Comparison of ENCODE assay signal across 1 cellular context in the genomic region with DNA sequence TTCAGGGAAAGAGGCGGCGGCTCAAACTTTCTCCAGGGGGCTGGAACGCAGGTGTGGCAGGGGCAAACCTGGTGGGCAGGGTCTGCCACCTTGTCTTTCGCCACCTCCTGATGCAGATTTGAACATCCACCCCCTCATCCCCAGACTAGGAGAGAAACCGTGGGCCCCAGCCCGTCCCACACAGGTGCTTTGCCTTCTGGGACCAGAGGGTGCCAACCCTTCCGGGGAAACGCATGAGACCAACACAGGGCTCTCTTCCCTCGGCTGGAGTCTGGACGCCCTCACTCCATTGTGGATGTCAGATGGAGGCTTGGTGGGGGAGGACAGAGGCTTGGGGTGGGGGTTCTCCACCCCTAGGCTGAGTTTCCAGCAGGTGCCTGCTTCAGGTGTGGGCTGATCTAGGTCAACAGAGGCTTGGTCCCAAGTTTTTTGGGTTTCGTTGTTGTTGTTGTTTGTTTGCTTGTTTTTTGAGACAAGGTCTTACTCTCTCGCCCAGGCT.
TF ChIP-seq lines count a peak whose summit lies in the region.

No MANE protein-coding gene starts in this region.

TF ChIP-seq in SK-N-SH treated with all-trans-retinoic acid at 6 μM for 48 hours, 23 proteins besides CTCF, POLR2A, EP300 and RAD21 (continued from another document):
- TF ChIP-seq, protein P1, sequence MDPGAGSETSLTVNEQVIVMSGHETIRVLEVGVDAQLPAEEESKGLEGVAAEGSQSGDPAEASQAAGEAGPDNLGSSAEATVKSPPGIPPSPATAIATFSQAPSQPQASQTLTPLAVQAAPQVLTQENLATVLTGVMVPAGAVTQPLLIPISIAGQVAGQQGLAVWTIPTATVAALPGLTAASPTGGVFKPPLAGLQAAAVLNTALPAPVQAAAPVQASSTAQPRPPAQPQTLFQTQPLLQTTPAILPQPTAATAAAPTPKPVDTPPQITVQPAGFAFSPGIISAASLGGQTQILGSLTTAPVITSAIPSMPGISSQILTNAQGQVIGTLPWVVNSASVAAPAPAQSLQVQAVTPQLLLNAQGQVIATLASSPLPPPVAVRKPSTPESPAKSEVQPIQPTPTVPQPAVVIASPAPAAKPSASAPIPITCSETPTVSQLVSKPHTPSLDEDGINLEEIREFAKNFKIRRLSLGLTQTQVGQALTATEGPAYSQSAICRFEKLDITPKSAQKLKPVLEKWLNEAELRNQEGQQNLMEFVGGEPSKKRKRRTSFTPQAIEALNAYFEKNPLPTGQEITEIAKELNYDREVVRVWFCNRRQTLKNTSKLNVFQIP (CRISPR knock-in tag; IDR thresholded peaks at IDR 0.05; ENCODE audit: borderline replicate concordance, low read depth) = no peak
- no peak for TF ChIP-seq ZFP30 (CRISPR knock-in tag; IDR thresholded peaks at IDR 0.05)
- TF ChIP-seq ISL1 (CRISPR knock-in tag; IDR thresholded peaks at IDR 0.05) = no peak
- TF ChIP-seq GLIS3 (CRISPR knock-in tag; IDR thresholded peaks at IDR 0.05) = no peak
- no peak for TF ChIP-seq ZNF8 (CRISPR knock-in tag; IDR thresholded peaks at IDR 0.05)
TF ChIP-seq in SK-N-SH treated with all-trans-retinoic acid at 6 μM for 48 hours: peak in this region for 0.
